Comparison of ENCODE assay signal across 8 cellular contexts in genomic region chr19:13012690-13013608, GRCh38. TPM values are rescaled to one million over a fixed set of nuclear protein-coding genes. Genes with fewer than 3 reads are reported as not detected.
DNase-seq lines count a peak whose midpoint lies in the region; ATAC-seq and TF ChIP-seq lines count a peak whose summit lies in the region.

No MANE protein-coding gene starts in this region.

- H3K9me3 ChIP-seq in thoracic aorta = no peaks in the 10 kb centered on the region

- peak; percentile 47 for DNase-seq in GM06990 (ENCODE audit: extremely low read depth, insufficient read length)
- DNase-seq in RKO (ENCODE audit: low spot score) = peak; percentile 67
- peak; percentile 37 for DNase-seq in choroid plexus epithelial cell (ENCODE audit: low read depth)
- DNase-seq in lung microvascular endothelial cell (ENCODE audit: low read depth in 2 of 2) = peak; percentile 43 to 45
- no peak for DNase-seq in thoracic aorta (ENCODE audit: low spot score)
- DNase-seq in NCI-H2196 treated with DMSO at 0.1 percent for 48 hours (lab: John Stamatoyannopoulos, UW; ENCODE audit: unreplicated experiment) = no peak

- peaks cover 65 to 96% of the 10 kb centered on the region in 2 donors for H3K4me1 ChIP-seq in thoracic aorta (ENCODE audit: control insufficient read depth in 1 of 2, low read depth in 2 of 2)

- ATAC-seq in thoracic aorta (ENCODE audit: insufficient number of reproducible peaks, low FRiP score, low read depth) (peak; percentile 30), HG03469 (IDR thresholded peaks at IDR 0.05; ENCODE audit: unreplicated experiment) (no peak), HG02885 (IDR thresholded peaks at IDR 0.05; ENCODE audit: poor library complexity, unreplicated experiment) (no peak)

- no peak for TF ChIP-seq CTCF in GM06990 (IDR thresholded peaks at IDR 0.05; ENCODE audit: insufficient read depth, low read length, poor library complexity, severe bottlenecking)
- TF ChIP-seq CTCF in choroid plexus epithelial cell (conservative IDR thresholded peaks at IDR 0.05; ENCODE audit: low read depth, low read length) = no peak
- TF ChIP-seq CTCF in thoracic aorta (IDR thresholded peaks at IDR 0.05) = no peak

- peak overlapping the region; percentile 98 to 99 for H3K27ac ChIP-seq in thoracic aorta

- H3K36me3 ChIP-seq in GM06990 (ENCODE audit: control insufficient read depth, insufficient read depth, low read length) (no peaks in the 10 kb centered on the region), thoracic aorta (peaks cover 4% of the 10 kb centered on the region)

- H3K27me3 ChIP-seq in GM06990 (replicated peaks; ENCODE audit: control insufficient read depth, insufficient read depth, low read length) = peaks cover 2% of the 10 kb centered on the region; the same call in 1 of the 2 replicates
- no peaks in the 10 kb centered on the region for H3K27me3 ChIP-seq in thoracic aorta (replicated peaks; ENCODE audit: insufficient read depth)

- H3K4me3 ChIP-seq in GM06990 (replicated peaks; ENCODE audit: low read depth, low read length) (peak overlapping the region; percentile 12), choroid plexus epithelial cell (ENCODE audit: low read depth, low read length) (peak overlapping the region; percentile 53), thoracic aorta (peak overlapping the region; percentile 81)

RNA-seq across cellular contexts. Expression of gene NFIX, which starts 17.7 kb away (rescaled TPM):
- total RNA-seq in lung microvascular endothelial cell (8.9 and 10.5 TPM in 2 replicates), thoracic aorta (100 to 1,000 TPM; 126 to 145 TPM)

RNA-seq across cellular contexts. Expression of gene DAND5, which starts 43.6 kb away (rescaled TPM):
- total RNA-seq in lung microvascular endothelial cell (under 0.01 and 0.22 TPM in 2 replicates), thoracic aorta (not detected)

RNA-seq across cellular contexts. Expression of gene GADD45GIP1, which starts 55.9 kb away (rescaled TPM):
- total RNA-seq in lung microvascular endothelial cell = 18.5 and 21.1 TPM in 2 replicates
- 10 to 100 TPM; 30.2 to 42.8 TPM for total RNA-seq in thoracic aorta

Comparison
In these comparisons a context has a peak if more than half of its experiments do, and no peak if none do; other contexts are left out.
1. DNase-seq: peak in GM06990 (single experiment), RKO (single experiment), choroid plexus epithelial cell (single experiment) and lung microvascular endothelial cell (2 of 2); none in thoracic aorta (single experiment) and NCI-H2196 treated with DMSO at 0.1 percent for 48 hours (single experiment).
2. H3K4me3 ChIP-seq: peak in every context shown above with its lines; median percentile 81 in thoracic aorta; 53 in choroid plexus epithelial cell; 12 in GM06990.
3. RNA of gene NFIX, which starts 17.7 kb away (total RNA-seq): 126 to 145 TPM in thoracic aorta; 8.9 to 10.5 TPM in lung microvascular endothelial cell; every median in the first group is over 10 times any median in the second.